Comparison of ENCODE assay signal across 7 cellular contexts in genomic region chr1:206545351-206545750, GRCh38.
"Had no signal": no experiment of that assay in that cellular context is flagged by ENCODE, and none has a peak within 500 bp of the region (broad histone marks: within the 10 kb centered on the region; RNA-seq: fewer than 3 reads in every experiment).

No MANE protein-coding gene starts in this region.

- DNase-seq: amniotic stem cell had no signal

- H3K9me3 ChIP-seq: body of pancreas, pancreas, stomach, thoracic aorta had no signal

- H3K4me3 ChIP-seq: body of pancreas, coronary artery, pancreas, stomach, thoracic aorta had no signal

- H3K27me3 ChIP-seq: body of pancreas, pancreas, stomach had no signal

- H3K36me3 ChIP-seq: pancreas, stomach, thoracic aorta had no signal

- H3K9me3 Mint-ChIP-seq: neural crest cell had no signal

- H3K27ac ChIP-seq: coronary artery, pancreas, stomach, thoracic aorta had no signal

- H3K4me3 Mint-ChIP-seq: neural crest cell had no signal
